ENCODE assay signal across 20 cellular contexts in the genomic region with DNA sequence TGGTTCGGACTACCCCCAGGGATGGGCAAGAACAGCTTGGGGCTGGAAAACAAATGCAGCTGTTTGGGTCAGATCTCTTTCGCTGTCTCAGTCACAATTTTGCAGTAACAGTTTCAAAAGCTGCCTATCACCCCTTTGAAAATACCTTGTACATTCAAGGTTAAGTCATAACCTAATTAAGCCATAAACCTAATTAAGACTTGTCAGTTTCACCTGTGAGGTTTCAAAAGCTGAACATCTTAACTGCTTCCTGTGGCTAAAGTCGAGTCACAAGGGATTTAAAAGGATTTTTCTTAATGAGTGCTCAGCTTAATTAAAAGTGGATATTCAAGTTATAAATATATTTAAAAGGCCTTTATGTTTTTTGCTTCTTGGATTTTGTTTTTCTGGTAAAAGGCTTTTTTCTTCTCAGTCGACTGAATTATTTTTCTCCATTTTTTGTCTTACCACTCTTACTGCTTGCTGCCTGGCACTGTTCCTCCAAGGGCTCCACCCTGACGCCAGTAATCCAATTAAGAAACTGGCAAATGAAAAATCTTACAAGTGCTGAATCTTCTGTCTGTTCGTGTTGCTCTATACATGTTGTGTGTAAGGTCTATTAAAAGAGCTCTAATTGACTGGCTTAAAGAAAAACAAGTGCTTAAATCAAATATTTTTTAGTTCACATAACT. TPM values are rescaled to one million over a fixed set of nuclear protein-coding genes. Genes with fewer than 3 reads are reported as not detected.
"Had no signal": no experiment of that assay in that cellular context is flagged by ENCODE, and none has a peak within 500 bp of the region (broad histone marks: within the 10 kb centered on the region; RNA-seq: fewer than 3 reads in every experiment).

No MANE protein-coding gene starts in this region.

- H3K36me3 ChIP-seq: cardiac muscle cell, left ventricle myocardium inferior, tibial artery had no signal

- H3K9me3 ChIP-seq: left ventricle myocardium inferior, tibial artery had no signal

- DNase-seq: activated CD4-positive, alpha-beta memory T cell treated with anti-CD3 and anti-CD28 coated beads, Interleukin-2, amount 10 ng/mL, durations not matched to agents 7 days and 5 days; activated CD4-positive, alpha-beta T cell treated with anti-CD3 and anti-CD28 coated beads for 48 hours; activated CD4-positive, CD25-positive, alpha-beta regulatory T cell; activated naive CD4-positive, alpha-beta T cell; activated naive CD8-positive, alpha-beta T cell treated with anti-CD3 and anti-CD28 coated beads for 36 hours; activated T-cell treated with anti-CD3 and anti-CD28 coated beads, Interleukin-2, amount 50 U/mL, for 1 hour; amygdala; dermis blood vessel endothelial cell; effector memory CD8-positive, alpha-beta T cell; left ventricle myocardium inferior; mammary epithelial cell; nephron progenitor cell; occipital lobe; posterior cingulate gyrus; stimulated activated CD8-positive, alpha-beta memory T cell treated with anti-CD3 and anti-CD28 coated beads, Interleukin-4, amount 100 ng/mL, for 48 hours; stimulated activated naive CD4-positive, alpha-beta T cell; tibial artery had no signal

- H3K9me3 Mint-ChIP-seq: activated naive CD8-positive, alpha-beta T cell treated with anti-CD3 and anti-CD28 coated beads for 36 hours; activated T-helper 17 cell treated with anti-CD3 and anti-CD28 coated beads, Interleukin-2, amount 50 U/mL, for 72 hours; effector memory CD8-positive, alpha-beta T cell had no signal

- H3K27ac ChIP-seq: cardiac muscle cell, epithelial cell of prostate, left ventricle myocardium inferior, tibial artery had no signal

- ATAC-seq: activated T-helper 17 cell treated with anti-CD3 and anti-CD28 coated beads, Interleukin-2, amount 50 U/mL, for 72 hours; effector memory CD8-positive, alpha-beta T cell had no signal

- H3K4me3 ChIP-seq: cardiac muscle cell, left ventricle myocardium inferior, tibial artery had no signal

- H3K36me3 Mint-ChIP-seq: activated naive CD8-positive, alpha-beta T cell treated with anti-CD3 and anti-CD28 coated beads for 36 hours had no signal

- H3K27ac Mint-ChIP-seq: activated CD4-positive, alpha-beta memory T cell treated with anti-CD3 and anti-CD28 coated beads, Interleukin-2, amount 10 ng/mL, durations not matched to agents 7 days and 5 days; activated naive CD8-positive, alpha-beta T cell treated with anti-CD3 and anti-CD28 coated beads for 36 hours; activated T-helper 17 cell treated with anti-CD3 and anti-CD28 coated beads, Interleukin-2, amount 50 U/mL, for 72 hours; effector memory CD8-positive, alpha-beta T cell; nephron progenitor cell had no signal

- H3K4me1 Mint-ChIP-seq: activated T-helper 17 cell treated with anti-CD3 and anti-CD28 coated beads, Interleukin-2, amount 50 U/mL, for 72 hours had no signal

- H3K4me3 Mint-ChIP-seq: activated CD4-positive, alpha-beta memory T cell treated with anti-CD3 and anti-CD28 coated beads, Interleukin-2, amount 10 ng/mL, durations not matched to agents 7 days and 5 days; activated naive CD8-positive, alpha-beta T cell treated with anti-CD3 and anti-CD28 coated beads for 36 hours; activated T-helper 17 cell treated with anti-CD3 and anti-CD28 coated beads, Interleukin-2, amount 50 U/mL, for 72 hours; effector memory CD8-positive, alpha-beta T cell had no signal

RNA-seq across cellular contexts. Expression of gene CBR3, which starts 33.8 kb away (rescaled TPM):
- total RNA-seq: cardiac muscle cell had no signal
